8 cellular contexts compared by ENCODE assay signal in genomic region chr11:3855808-3856491, GRCh38. TPM values are rescaled to one million over a fixed set of nuclear protein-coding genes. Genes with fewer than 3 reads are reported as not detected.
DNase-seq lines count a peak whose midpoint lies in the region; ATAC-seq, FAIRE-seq and TF ChIP-seq lines count a peak whose summit lies in the region.

No MANE protein-coding gene starts in this region.

- H3K27me3 ChIP-seq in A673 (replicated peaks; ENCODE audit: insufficient read depth, low read depth, low read length, poor library complexity) (no peaks in the 10 kb centered on the region), GM12878 (replicated peaks in 1 of 2; ENCODE audit: control insufficient read depth in 2 of 2, insufficient read depth in 2 of 2, low read length in 1 of 2) (no peaks in the 10 kb centered on the region), skeletal muscle satellite cell (ENCODE audit: control insufficient read depth, insufficient read depth, low read length) (no peaks in the 10 kb centered on the region)

- TF ChIP-seq POLR2A in GM12878 (IDR thresholded peaks at IDR 0.05; ENCODE audit: low read depth, low read length): peak; percentile 41; the same call in 1 of the 2 replicates

- no peak for DNase-seq in A673 (ENCODE audit: low spot score)
- DNase-seq in RPMI7951 (ENCODE audit: low read depth): peak; percentile 42
- DNase-seq in GM12878 (ENCODE audit: low read depth, low spot score): no peak
- no peak for DNase-seq in GM19240 (ENCODE audit: insufficient read length, low spot score)

- TF ChIP-seq EP300 in GM12878 (IDR thresholded peaks at IDR 0.05; ENCODE audit: borderline replicate concordance in 1 of 2, control insufficient read depth in 1 of 2, low read depth in 2 of 2, low read length in 2 of 2): no peak

- intact Hi-C loops in A673 (cut with micrococcal nuclease; ENCODE audit: unreplicated experiment) (no loop called here), GM12878 (cut with micrococcal nuclease; ENCODE audit: unreplicated experiment) (loop anchor here (1.0 to 2.0 kb wide), 4 partner anchors 23 to 93 kb away; no protein-coding TSS in a partner anchor)

- H3K4me1 ChIP-seq in A673 (ENCODE audit: insufficient read depth, low read length, poor library complexity, severe bottlenecking) (peaks cover 20% of the 10 kb centered on the region), GM12878 (ENCODE audit: control insufficient read depth, insufficient read depth, low read length) (peaks cover 36% of the 10 kb centered on the region), skeletal muscle satellite cell (ENCODE audit: control insufficient read depth, insufficient read depth, low read length) (peaks cover 15% of the 10 kb centered on the region)

- TF ChIP-seq RAD21 in GM12878 (IDR thresholded peaks at IDR 0.05; ENCODE audit: insufficient read depth, low read depth, low read length): 0 out of 2 replicates have a peak, but pooled peaks have one; percentile 4

- under 1% methylated on average over 39 of the region's 40 CpGs for WGBS in GM12878 (ENCODE audit: insufficient coverage, insufficient replicate concordance, low lambda C conversion rate, missing lambda C conversion rate)

- TF ChIP-seq CTCF in A673 (conservative IDR thresholded peaks at IDR 0.05; ENCODE audit: low read depth, low read length) (no peak), GM12878 (IDR thresholded peaks at IDR 0.05 in 2 of 3, conservative IDR thresholded peaks at IDR 0.05 in 1 of 3; ENCODE audit: control insufficient read depth in 2 of 3, extremely low read depth in 1 of 3, insufficient read depth in 1 of 3, low read depth in 3 of 3, low read length in 3 of 3) (no peak)

- H3K9me3 ChIP-seq in A673 (ENCODE audit: low read depth, low read length, poor library complexity, severe bottlenecking) (no peaks in the 10 kb centered on the region), GM12878 (replicated peaks; ENCODE audit: control insufficient read depth, insufficient read depth, low read length) (no peaks in the 10 kb centered on the region), skeletal muscle satellite cell (replicated peaks; ENCODE audit: low read length) (no peaks in the 10 kb centered on the region)

- peaks cover 55% of the 10 kb centered on the region for H3K79me2 ChIP-seq in GM12878 (ENCODE audit: control insufficient read depth, insufficient read depth, low read length)

- H2AFZ ChIP-seq in GM12878 (ENCODE audit: control insufficient read depth, low read depth, low read length): peak overlapping the region; percentile 47

- H3K27ac ChIP-seq in A673 (ENCODE audit: low read depth, low read length, poor library complexity, severe bottlenecking) (peak overlapping the region; percentile 23), GM12878 (ENCODE audit: control insufficient read depth, insufficient read depth) (peak overlapping the region; percentile 53)

- H4K20me1 ChIP-seq in GM12878 (ENCODE audit: control insufficient read depth, insufficient read depth): no peaks in the 10 kb centered on the region

- H3K9ac ChIP-seq in GM12878 (ENCODE audit: control insufficient read depth, insufficient read depth, low read length) (peak overlapping the region; percentile 56), skeletal muscle satellite cell (ENCODE audit: low read depth, low read length) (peak overlapping the region; percentile 99)

- ATAC-seq in GM18519 (IDR thresholded peaks at IDR 0.05; ENCODE audit: low FRiP score, unreplicated experiment): peak; percentile 8
- peak; percentile 14 for ATAC-seq in HG03095 (IDR thresholded peaks at IDR 0.05; ENCODE audit: unreplicated experiment)
- peak; percentile 10 for ATAC-seq in GM12878

- BruUV-seq in A673 (replicated peaks; lab: Mats Ljungman, UMichigan) (no TSS peak), GM12878 (replicated peaks; lab: Mats Ljungman, UMichigan) (TSS peak; percentile 48)

- H3K4me3 ChIP-seq in A673 (ENCODE audit: low read depth, low read length, poor library complexity, severe bottlenecking): peak overlapping the region; percentile 97
- H3K4me3 ChIP-seq in GM12878: peak overlapping the region; percentile 94
- peak overlapping the region; percentile 56 for H3K4me3 ChIP-seq in iPS-11a (ENCODE audit: low read depth, low read length)
- peak overlapping the region; percentile 99 for H3K4me3 ChIP-seq in skeletal muscle satellite cell (ENCODE audit: low read length)

- POLR2A ChIA-PET in A673 (lab: Charles Lee; ENCODE audit: low non-redundant PET) (no interaction called here), GM12878 (lab: Charles Lee) (interaction anchor here (0.6 to 13.2 kb wide), 14 partner anchors 9 to 344 kb away, joined by 3 to 405 read pairs (median 11); partner anchors contain the start of gene RHOG)

- RAD21 ChIA-PET in GM12878 (lab: Charles Lee; ENCODE audit: unreplicated experiment): interaction anchor here (1.0 to 16.5 kb wide), 27 partner anchors 9 to 243 kb away, joined by 3 to 605 read pairs (median 10); partner anchors contain the start of gene RHOG

- CTCF ChIA-PET in A673 (lab: Charles Lee): interaction anchor here (0.6 to 2.2 kb wide), 6 partner anchors 9 to 217 kb away, joined by 4 to 31 read pairs (median 10); partner anchors contain the start of gene RHOG
- CTCF ChIA-PET in GM12878 (lab: Yijun Ruan, JAX): interaction anchor here (1.1 to 39.6 kb wide), 26 partner anchors 7 to 242 kb away, joined by 3 to 1047 read pairs (median 14); partner anchors contain the start of genes PGAP2, RHOG and STIM1

- SMC1A ChIA-PET in GM12878 (lab: Charles Lee; ENCODE audit: uncharacterized antibody, unreplicated experiment): interaction anchor here (1.4 to 21.1 kb wide), 27 partner anchors 17 to 234 kb away, joined by 3 to 805 read pairs (median 14); partner anchors contain the start of genes PGAP2 and RHOG

- H3K36me3 ChIP-seq in A673 (ENCODE audit: insufficient read depth, low read length, poor library complexity, severe bottlenecking): no peaks in the 10 kb centered on the region
- H3K36me3 ChIP-seq in GM12878 (ENCODE audit: control insufficient read depth in 2 of 2, insufficient read depth in 2 of 2, low read length in 1 of 2): no peaks in the 10 kb centered on the region
- H3K36me3 ChIP-seq in skeletal muscle satellite cell (ENCODE audit: insufficient read depth, low read length): no peaks in the 10 kb centered on the region

- no peak for FAIRE-seq in GM12878 (lab: Jason Lieb, UNC)

- H3K4me2 ChIP-seq in GM12878 (ENCODE audit: control insufficient read depth, insufficient read depth) (peak overlapping the region; percentile 98), skeletal muscle satellite cell (ENCODE audit: low read length) (peak overlapping the region; percentile 91)

- in situ Hi-C loops in GM12878 (cut with MboI): loop anchor here (25.0 kb wide), 2 partner anchors 1481 to 1831 kb away; partner anchors contain the start of genes OR51B5, TRIM22 and TRIM5

RNA-seq across cellular contexts. Expression of gene STIM1, which starts 0.5 kb away (rescaled TPM):
- total RNA-seq in A673 (2021): 14.2 and 18.6 TPM in 2 replicates
- 13.8 and 14.5 TPM in 2 replicates for total RNA-seq in RPMI7951 (2014; rRNA removed; shearing (Covaris generic))
- 113 and 116 TPM in 2 replicates for total RNA-seq in GM12878 (2013; cell fraction: nucleolus; rRNA removed)
- total RNA-seq in GM12878 (2014; rRNA removed): 21.6 and 24.0 TPM in 2 replicates
- total RNA-seq in GM12878 (2014; rRNA removed; fragmentation: Illumina TruSeq; extraction: Trizol): 24.9 and 26.0 TPM in 2 replicates
- 55.9 and 57.7 TPM in 2 replicates for total RNA-seq in GM12878 (2021)
- 36.6 TPM for polyA plus RNA-seq in GM12878 (2011; ENCODE audit: low read depth)
- polyA plus RNA-seq in GM12878 (2011; rRNA removed): 36.3 and 39.3 TPM in 2 replicates
- polyA plus RNA-seq in GM12878 (2011; cell fraction: cytosol; rRNA removed): 40.8 and 42.5 TPM in 2 replicates
- polyA plus RNA-seq in GM12878 (2011; cell fraction: nucleus; rRNA removed): 68.6 and 72.6 TPM in 2 replicates
- 45.2 and 48.9 TPM in 2 replicates for polyA plus RNA-seq in GM12878 (2012)
- 29.1 and 37.0 TPM in 2 replicates for polyA plus RNA-seq in GM12878 (2014; fragmentation: Illumina TruSeq; extraction: Trizol)
- polyA plus RNA-seq in GM12878 (2014; fragmentation: Nextera tagmentation; extraction: Ambion mirVana): 1 to 10 TPM; 8.6 to 9.9 TPM
- 26.7 and 31.0 TPM in 2 replicates for polyA plus RNA-seq in GM12878 (2014; rRNA removed)
- polyA plus RNA-seq in GM12878 (2016; fragmentation: Nextera tagmentation; extraction: Ambion mirVana): 10 to 100 TPM; 31.8 to 36.8 TPM
- 143 and 245 TPM in 2 replicates for polyA minus RNA-seq in GM12878 (2011; rRNA and poly(A)+ RNA removed)
- polyA minus RNA-seq in GM12878 (2011; cell fraction: cytosol; rRNA and poly(A)+ RNA removed): 25.1 and 38.3 TPM in 2 replicates
- 42.4 and 62.3 TPM in 2 replicates for polyA minus RNA-seq in GM12878 (2011; cell fraction: nucleus; rRNA and poly(A)+ RNA removed)
- total RNA-seq in skeletal muscle satellite cell (2012; rRNA removed): 26.6 and 28.2 TPM in 2 replicates

RNA-seq across cellular contexts. Expression of gene RHOG, which starts 15.2 kb away (rescaled TPM):
- total RNA-seq in A673 (2021) (27.6 and 33.9 TPM in 2 replicates), GM12878 (2014; rRNA removed) (56.2 and 64.7 TPM in 2 replicates), GM12878 (2014; rRNA removed; fragmentation: Illumina TruSeq; extraction: Trizol) (47.7 and 48.8 TPM in 2 replicates), GM12878 (2021) (128 and 137 TPM in 2 replicates)
- total RNA-seq in RPMI7951 (2014; rRNA removed; shearing (Covaris generic)): 26.3 and 27.8 TPM in 2 replicates
- total RNA-seq in GM12878 (2013; cell fraction: nucleolus; rRNA removed): 35.7 and 37.8 TPM in 2 replicates
- polyA plus RNA-seq in GM12878 (2011; ENCODE audit: low read depth): 51.6 TPM
- polyA plus RNA-seq in GM12878 (2011; rRNA removed) (45.0 and 121 TPM in 2 replicates), GM12878 (2014; fragmentation: Illumina TruSeq; extraction: Trizol) (51.4 and 98.2 TPM in 2 replicates), GM12878 (2014; fragmentation: Nextera tagmentation; extraction: Ambion mirVana) (10 to 100 TPM; 16.0 to 42.0 TPM), GM12878 (2014; rRNA removed) (172 and 192 TPM in 2 replicates), GM12878 (2016; fragmentation: Nextera tagmentation; extraction: Ambion mirVana) (100 to 1,000 TPM in 1 of 2 experiments, 10 to 100 TPM in 1; 91.4 to 109 TPM)
- polyA plus RNA-seq in GM12878 (2011; cell fraction: cytosol; rRNA removed): 237 and 296 TPM in 2 replicates
- polyA plus RNA-seq in GM12878 (2011; cell fraction: nucleus; rRNA removed): 108 and 111 TPM in 2 replicates
- 103 and 132 TPM in 2 replicates for polyA plus RNA-seq in GM12878 (2012)
- 171 and 213 TPM in 2 replicates for polyA minus RNA-seq in GM12878 (2011; rRNA and poly(A)+ RNA removed)
- 95.8 and 106 TPM in 2 replicates for polyA minus RNA-seq in GM12878 (2011; cell fraction: cytosol; rRNA and poly(A)+ RNA removed)
- 45.0 and 71.6 TPM in 2 replicates for polyA minus RNA-seq in GM12878 (2011; cell fraction: nucleus; rRNA and poly(A)+ RNA removed)
- total RNA-seq in skeletal muscle satellite cell (2012; rRNA removed): 17.0 and 24.1 TPM in 2 replicates

RNA-seq across cellular contexts. Expression of gene PGAP2, which starts 47.6 kb away (rescaled TPM):
- 16.2 and 21.3 TPM in 2 replicates for total RNA-seq in A673 (2021)
- total RNA-seq in RPMI7951 (2014; rRNA removed; shearing (Covaris generic)): 7.6 and 9.0 TPM in 2 replicates
- 33.0 and 36.2 TPM in 2 replicates for total RNA-seq in GM12878 (2013; cell fraction: nucleolus; rRNA removed)
- total RNA-seq in GM12878 (2014; rRNA removed): 23.3 and 24.9 TPM in 2 replicates
- total RNA-seq in GM12878 (2014; rRNA removed; fragmentation: Illumina TruSeq; extraction: Trizol): 12.3 and 13.1 TPM in 2 replicates
- 26.4 and 27.7 TPM in 2 replicates for total RNA-seq in GM12878 (2021)
- 21.2 TPM for polyA plus RNA-seq in GM12878 (2011; ENCODE audit: low read depth)
- polyA plus RNA-seq in GM12878 (2011; rRNA removed): 16.6 and 34.5 TPM in 2 replicates
- polyA plus RNA-seq in GM12878 (2011; cell fraction: cytosol; rRNA removed): 39.5 and 49.8 TPM in 2 replicates
- polyA plus RNA-seq in GM12878 (2011; cell fraction: nucleus; rRNA removed): 66.3 and 87.2 TPM in 2 replicates
- polyA plus RNA-seq in GM12878 (2012): 32.0 and 34.8 TPM in 2 replicates
- 25.0 and 30.5 TPM in 2 replicates for polyA plus RNA-seq in GM12878 (2014; fragmentation: Illumina TruSeq; extraction: Trizol)
- 10 to 100 TPM; 25.4 to 37.4 TPM for polyA plus RNA-seq in GM12878 (2014; fragmentation: Nextera tagmentation; extraction: Ambion mirVana)
- 35.6 and 36.2 TPM in 2 replicates for polyA plus RNA-seq in GM12878 (2014; rRNA removed)
- 10 to 100 TPM; 33.4 to 37.2 TPM for polyA plus RNA-seq in GM12878 (2016; fragmentation: Nextera tagmentation; extraction: Ambion mirVana)
- polyA minus RNA-seq in GM12878 (2011; rRNA and poly(A)+ RNA removed): 43.8 and 54.2 TPM in 2 replicates
- 13.0 and 13.3 TPM in 2 replicates for polyA minus RNA-seq in GM12878 (2011; cell fraction: cytosol; rRNA and poly(A)+ RNA removed)
- 11.4 and 12.9 TPM in 2 replicates for polyA minus RNA-seq in GM12878 (2011; cell fraction: nucleus; rRNA and poly(A)+ RNA removed)
- total RNA-seq in skeletal muscle satellite cell (2012; rRNA removed): 11.9 and 13.3 TPM in 2 replicates

RNA-seq across cellular contexts. Expression of gene NUP98, which starts 58.6 kb away (rescaled TPM):
- total RNA-seq in A673 (2021) (74.8 and 82.4 TPM in 2 replicates), GM12878 (2014; rRNA removed) (108 and 115 TPM in 2 replicates), GM12878 (2014; rRNA removed; fragmentation: Illumina TruSeq; extraction: Trizol) (87.2 and 87.4 TPM in 2 replicates), GM12878 (2021) (69.1 and 74.8 TPM in 2 replicates)
- total RNA-seq in RPMI7951 (2014; rRNA removed; shearing (Covaris generic)): 77.0 and 97.9 TPM in 2 replicates
- total RNA-seq in GM12878 (2013; cell fraction: nucleolus; rRNA removed): 266 and 283 TPM in 2 replicates
- polyA plus RNA-seq in GM12878 (2011; ENCODE audit: low read depth): 31.5 TPM
- polyA plus RNA-seq in GM12878 (2011; rRNA removed) (60.6 and 88.1 TPM in 2 replicates), GM12878 (2014; fragmentation: Illumina TruSeq; extraction: Trizol) (72.0 and 96.6 TPM in 2 replicates), GM12878 (2014; fragmentation: Nextera tagmentation; extraction: Ambion mirVana) (10 to 100 TPM; 21.7 to 23.7 TPM), GM12878 (2014; rRNA removed) (75.7 and 82.9 TPM in 2 replicates), GM12878 (2016; fragmentation: Nextera tagmentation; extraction: Ambion mirVana) (10 to 100 TPM; 47.8 to 56.0 TPM)
- 134 and 136 TPM in 2 replicates for polyA plus RNA-seq in GM12878 (2011; cell fraction: cytosol; rRNA removed)
- polyA plus RNA-seq in GM12878 (2011; cell fraction: nucleus; rRNA removed): 134 and 159 TPM in 2 replicates
- 34.0 and 39.3 TPM in 2 replicates for polyA plus RNA-seq in GM12878 (2012)
- 237 and 286 TPM in 2 replicates for polyA minus RNA-seq in GM12878 (2011; rRNA and poly(A)+ RNA removed)
- polyA minus RNA-seq in GM12878 (2011; cell fraction: cytosol; rRNA and poly(A)+ RNA removed): 82.7 and 83.8 TPM in 2 replicates
- 64.2 and 108 TPM in 2 replicates for polyA minus RNA-seq in GM12878 (2011; cell fraction: nucleus; rRNA and poly(A)+ RNA removed)
- 107 and 110 TPM in 2 replicates for total RNA-seq in skeletal muscle satellite cell (2012; rRNA removed)
